In genomic region chr2:85164145-85164559, GRCh38 we compare ENCODE assay signal across 20 cellular contexts. TPM values are rescaled to one million over a fixed set of nuclear protein-coding genes. Genes with fewer than 3 reads are reported as not detected.
DNase-seq lines count a peak whose midpoint lies in the region; TF ChIP-seq lines count a peak whose summit lies in the region.
"Had no signal": no experiment of that assay in that cellular context is flagged by ENCODE, and none has a peak within 500 bp of the region (broad histone marks: within the 10 kb centered on the region; RNA-seq: fewer than 3 reads in every experiment).

No MANE protein-coding gene starts in this region.

- H3K79me2 ChIP-seq in osteoblast (ENCODE audit: insufficient read depth, low read length), result peaks cover 72% of the 10 kb centered on the region

- H3K9me3 ChIP-seq in BE2C, result no peaks in the 10 kb centered on the region
- H3K9me3 ChIP-seq in osteoblast (ENCODE audit: low read depth, low read length), result no peaks in the 10 kb centered on the region
- H3K9me3 ChIP-seq: breast epithelium, Caco-2, heart left ventricle, mucosa of descending colon, SJSA1, stomach had no signal

- H3K27ac ChIP-seq in osteoblast (ENCODE audit: low read depth, low read length), result no peak overlapping the region
- H3K27ac ChIP-seq: parathyroid adenoma, SJSA1, stomach had no signal

- H4K20me1 ChIP-seq in osteoblast (ENCODE audit: insufficient read depth, low read length), result peaks cover 31% of the 10 kb centered on the region

- no peak overlapping the region for H2AFZ ChIP-seq in osteoblast (ENCODE audit: low read length)
- H2AFZ ChIP-seq: parathyroid adenoma had no signal

- H3K4me1 ChIP-seq in BE2C (peaks cover 7% of the 10 kb centered on the region; the same call in 1 of the 2 replicates), osteoblast (ENCODE audit: insufficient read depth, low read length) (peaks cover 34% of the 10 kb centered on the region)
- H3K4me1 ChIP-seq: Caco-2 had no signal

- no peak overlapping the region for H3K4me2 ChIP-seq in osteoblast (ENCODE audit: insufficient read depth, low read length)

- H3K4me3 ChIP-seq in BE2C (ENCODE audit: low read depth, low read length) (no peak overlapping the region), choroid plexus epithelial cell (ENCODE audit: low read depth, low read length) (no peak overlapping the region), osteoblast (ENCODE audit: insufficient read depth, low read length) (no peak overlapping the region)
- H3K4me3 ChIP-seq: breast epithelium, heart left ventricle, K562, mucosa of descending colon, SJSA1, stomach had no signal

- TF ChIP-seq CTCF in BE2C (IDR thresholded peaks at IDR 0.05; ENCODE audit: low read depth, low read length) (no peak), choroid plexus epithelial cell (conservative IDR thresholded peaks at IDR 0.05; ENCODE audit: low read depth, low read length) (peak; percentile 27), osteoblast (IDR thresholded peaks at IDR 0.05; ENCODE audit: extremely low read depth, low read depth, low read length) (no peak)

- peak; percentile 13 for DNase-seq in BE2C
- peak; percentile 10 for DNase-seq in NCI-H1092 (lab: John Stamatoyannopoulos, UW)
- DNase-seq in choroid plexus epithelial cell (ENCODE audit: low read depth), result peak; percentile 41
- peak; percentile 65 for DNase-seq in osteoblast (ENCODE audit: insufficient read length, low spot score, missing footprints)
- DNase-seq in activated CD4-positive, alpha-beta T cell treated with anti-CD3 and anti-CD28 coated beads, Interleukin-2, amount 50 U/mL, for 48 hours, result no peak
- no peak for DNase-seq in NCI-H510A treated with DMSO at 0.1 percent for 48 hours (lab: John Stamatoyannopoulos, UW)
- no peak for DNase-seq in kidney tubule cell (ENCODE audit: low spot score)
- no peak for DNase-seq in NCI-H128 (lab: John Stamatoyannopoulos, UW; ENCODE audit: unreplicated experiment)
- DNase-seq: heart left ventricle, kidney, mucosa of descending colon, NCI-H1105, NCI-H524, stomach, T1000 had no signal

- no peaks in the 10 kb centered on the region for H3K36me3 ChIP-seq in BE2C
- H3K36me3 ChIP-seq in osteoblast (ENCODE audit: insufficient read depth, low read length), result no peaks in the 10 kb centered on the region
- H3K36me3 ChIP-seq: breast epithelium, heart left ventricle, SJSA1, stomach had no signal

- no peaks in the 10 kb centered on the region for H3K27me3 ChIP-seq in BE2C
- no peaks in the 10 kb centered on the region for H3K27me3 ChIP-seq in osteoblast (ENCODE audit: insufficient read depth, low read length)
- H3K27me3 ChIP-seq: breast epithelium, heart left ventricle, SJSA1, stomach had no signal

RNA-seq across cellular contexts. Expression of gene TCF7L1, which starts 31.0 kb away (rescaled TPM):
- 0.34 TPM for polyA plus RNA-seq in BE2C (2012; ENCODE audit: insufficient read depth, insufficient read length, low read depth)
- total RNA-seq in osteoblast, result 2.5 and 2.7 TPM in 2 replicates

Comparison
In these comparisons a context has a peak if more than half of its experiments do, and no peak if none do; other contexts are left out.
1. DNase-seq: peak in BE2C (single experiment), NCI-H1092 (single experiment), choroid plexus epithelial cell (single experiment) and osteoblast (single experiment); none in activated CD4-positive, alpha-beta T cell treated with anti-CD3 and anti-CD28 coated beads, Interleukin-2, amount 50 U/mL, for 48 hours (0 of 2), NCI-H510A treated with DMSO at 0.1 percent for 48 hours (single experiment), kidney tubule cell (single experiment) and NCI-H128 (single experiment).